ENCODE assay signal across 12 cellular contexts in genomic region chr15:37103475-37104071, GRCh38. TPM values are rescaled to one million over a fixed set of nuclear protein-coding genes. Genes with fewer than 3 reads are reported as not detected.
DNase-seq lines count a peak whose midpoint lies in the region; ATAC-seq and TF ChIP-seq lines count a peak whose summit lies in the region.
"Had no signal": no experiment of that assay in that cellular context is flagged by ENCODE, and none has a peak within 500 bp of the region (broad histone marks: within the 10 kb centered on the region; RNA-seq: fewer than 3 reads in every experiment).

No MANE protein-coding gene starts in this region.

- CTCF ChIA-PET in activated CD8-positive, alpha-beta memory T cell treated with anti-CD3 and anti-CD28 coated beads, Interleukin-2, amount 10 ng/mL, durations not matched to agents 7 days and 5 days (lab: Charles Lee): no interaction called here

- no peaks in the 10 kb centered on the region for H3K36me3 ChIP-seq in breast epithelium
- no peaks in the 10 kb centered on the region for H3K36me3 ChIP-seq in mesenchymal stem cell (ENCODE audit: control insufficient read depth in 1 of 2, insufficient read depth in 2 of 2, low read depth in 1 of 2, low read length in 2 of 2)
- H3K36me3 ChIP-seq in spleen: no peaks in the 10 kb centered on the region

- peaks cover 22% of the 10 kb centered on the region for H3K4me1 Mint-ChIP-seq in activated CD8-positive, alpha-beta memory T cell treated with anti-CD3 and anti-CD28 coated beads, Interleukin-2, amount 10 ng/mL, durations not matched to agents 7 days and 5 days

- H3K27ac ChIP-seq in breast epithelium (peak overlapping the region; percentile 58 to 60), mesenchymal stem cell (ENCODE audit: low read length, poor library complexity, severe bottlenecking) (no peak overlapping the region), spleen (no peak overlapping the region)
- H3K27ac ChIP-seq: C4-2B had no signal

- TF ChIP-seq POLR2A in breast epithelium (IDR thresholded peaks at IDR 0.05): no peak
- no peak for TF ChIP-seq POLR2A in spleen (IDR thresholded peaks at IDR 0.05)

- peaks cover 0 to 14% of the 10 kb centered on the region in 2 donors for H3K27me3 ChIP-seq in breast epithelium
- peaks cover 0 to 53% of the 10 kb centered on the region in 2 experiments for H3K27me3 ChIP-seq in mesenchymal stem cell (ENCODE audit: control insufficient read depth in 1 of 2, insufficient read depth in 1 of 2, low read length in 2 of 2)
- peaks cover 0 to 100% (median 29%) of the 10 kb centered on the region in 7 donors for H3K27me3 ChIP-seq in spleen (replicated peaks in 1 of 7)

- H2BK5ac ChIP-seq in mesenchymal stem cell (ENCODE audit: low read depth, low read length, poor library complexity, severe bottlenecking): no peak overlapping the region

- H3K79me1 ChIP-seq in mesenchymal stem cell (replicated peaks; ENCODE audit: low read length, poor library complexity, severe bottlenecking): peaks cover 14% of the 10 kb centered on the region

- ATAC-seq in HG02852 (IDR thresholded peaks at IDR 0.05; ENCODE audit: unreplicated experiment): no peak
- ATAC-seq in activated CD8-positive, alpha-beta memory T cell treated with anti-CD3 and anti-CD28 coated beads, Interleukin-2, amount 10 ng/mL, durations not matched to agents 7 days and 5 days: no peak

- H3K9me3 ChIP-seq in breast epithelium (no peaks in the 10 kb centered on the region), mesenchymal stem cell (ENCODE audit: control insufficient read depth, low read length) (no peaks in the 10 kb centered on the region), spleen (no peaks in the 10 kb centered on the region)

- H2AK5ac ChIP-seq in mesenchymal stem cell (ENCODE audit: low read length, severe bottlenecking): no peak overlapping the region

- H2BK120ac ChIP-seq in mesenchymal stem cell (ENCODE audit: low read depth, low read length): no peak overlapping the region

- no peak overlapping the region for H3K4me2 ChIP-seq in mesenchymal stem cell (ENCODE audit: low read length, poor library complexity, severe bottlenecking)

- H4K91ac ChIP-seq in mesenchymal stem cell (ENCODE audit: low read length): no peak overlapping the region

- no peak overlapping the region for H2BK12ac ChIP-seq in mesenchymal stem cell (ENCODE audit: low read length in 2 of 2)

- no peak for TF ChIP-seq CTCF in breast epithelium (IDR thresholded peaks at IDR 0.05)
- TF ChIP-seq CTCF in spleen (IDR thresholded peaks at IDR 0.05 in 8 of 11, conservative IDR thresholded peaks at IDR 0.05 in 3 of 11): no peak

- H3K23ac ChIP-seq in mesenchymal stem cell (ENCODE audit: low read length in 2 of 2): no peak overlapping the region

- H3K4ac ChIP-seq in mesenchymal stem cell (ENCODE audit: low read depth in 1 of 2, low read length in 2 of 2): no peak overlapping the region

- intact Hi-C loops in breast epithelium (cut with DNase I; ENCODE audit: low total_unique reads) (loop anchor here (10.0 kb wide), 1 partner anchor 219 kb away; no protein-coding TSS in a partner anchor), spleen (cut with DNase I; ENCODE audit: low total_unique reads) (loop anchor here (10.0 kb wide), 1 partner anchor 219 kb away; no protein-coding TSS in a partner anchor)

- no peaks in the 10 kb centered on the region for H3K9me3 Mint-ChIP-seq in activated CD8-positive, alpha-beta memory T cell treated with anti-CD3 and anti-CD28 coated beads, Interleukin-2, amount 10 ng/mL, durations not matched to agents 7 days and 5 days (ENCODE audit: low read depth)

- H3K4me3 ChIP-seq in breast epithelium (peak overlapping the region; percentile 69 to 76 (median 72)), mesenchymal stem cell (ENCODE audit: insufficient read depth in 1 of 2, low read depth in 1 of 2, low read length in 2 of 2) (peak overlapping the region in 1 of 2 experiments; percentile 95), spleen (peak overlapping the region in 3 of 8 donors; percentile 66 to 81 (median 72))

- H2BK15ac ChIP-seq in mesenchymal stem cell (ENCODE audit: low read depth, poor library complexity, severe bottlenecking): no peak overlapping the region

- H3K27ac Mint-ChIP-seq in activated CD8-positive, alpha-beta memory T cell treated with anti-CD3 and anti-CD28 coated beads, Interleukin-2, amount 10 ng/mL, durations not matched to agents 7 days and 5 days: no peak overlapping the region
- H3K27ac Mint-ChIP-seq: activated B cell treated with CpG ODN at 0.5 μM for 24 hours had no signal

- peaks cover 10% of the 10 kb centered on the region for H3K36me3 Mint-ChIP-seq in activated CD8-positive, alpha-beta memory T cell treated with anti-CD3 and anti-CD28 coated beads, Interleukin-2, amount 10 ng/mL, durations not matched to agents 7 days and 5 days

- no peak overlapping the region for H2AFZ ChIP-seq in mesenchymal stem cell (ENCODE audit: low read depth, low read length)

- no peak overlapping the region for H4K8ac ChIP-seq in mesenchymal stem cell (ENCODE audit: low read length)

- peak overlapping the region; percentile 99 for H3K9ac ChIP-seq in mesenchymal stem cell (ENCODE audit: low read length)

- DNase-seq in NCI-H69 (lab: John Stamatoyannopoulos, UW) (peak; percentile 59), breast epithelium (ENCODE audit: low spot score in 2 of 2) (no peak), mesenchymal stem cell (peak; percentile 1), spleen (peak; percentile 40), NCI-H1048 (lab: John Stamatoyannopoulos, UW) (no peak)
- DNase-seq in activated CD8-positive, alpha-beta memory T cell treated with anti-CD3 and anti-CD28 coated beads, Interleukin-2, amount 10 ng/mL, durations not matched to agents 7 days and 5 days: no peak
- DNase-seq: activated B cell treated with CpG ODN at 0.5 μM for 24 hours; activated naive CD4-positive, alpha-beta T cell treated with anti-CD3 and anti-CD28 coated beads, Interleukin-2, amount 50 U/mL, for 16 hours; OCI-M1; trophoblast cell had no signal

- H3K4me3 Mint-ChIP-seq in activated CD8-positive, alpha-beta memory T cell treated with anti-CD3 and anti-CD28 coated beads, Interleukin-2, amount 10 ng/mL, durations not matched to agents 7 days and 5 days: no peak overlapping the region
- H3K4me3 Mint-ChIP-seq: activated B cell treated with CpG ODN at 0.5 μM for 24 hours had no signal

- H3K27me3 Mint-ChIP-seq in activated CD8-positive, alpha-beta memory T cell treated with anti-CD3 and anti-CD28 coated beads, Interleukin-2, amount 10 ng/mL, durations not matched to agents 7 days and 5 days: peaks cover 93% of the 10 kb centered on the region

- H3K14ac ChIP-seq in mesenchymal stem cell (ENCODE audit: low read length in 2 of 2): no peak overlapping the region

- H3K18ac ChIP-seq in mesenchymal stem cell (ENCODE audit: low read depth in 1 of 2, low read length in 2 of 2): no peak overlapping the region

- H3K4me1 ChIP-seq in breast epithelium (no peaks in the 10 kb centered on the region), mesenchymal stem cell (ENCODE audit: control insufficient read depth, insufficient read depth, low read depth, low read length) (peaks cover 6% of the 10 kb centered on the region), spleen (peaks cover 0 to 54% (median 18%) of the 10 kb centered on the region in 6 donors)

- 17% methylated on average over 18 of the region's 22 CpGs for WGBS in mesenchymal stem cell
- WGBS in spleen, 5 donors: 35 to 45% (median 43%) methylated on average over 22 of the region's 22 CpGs

RNA-seq across cellular contexts. Expression of gene MEIS2, which starts 3.2 kb away (rescaled TPM):
- total RNA-seq in breast epithelium (10 to 100 TPM; 18.2 to 55.8 (median 28.5) TPM), spleen (10 to 100 TPM; 18.2 to 57.2 (median 27.7) TPM)
- polyA plus RNA-seq in mesenchymal stem cell (2013, experiment 1 of 2): 69.3 TPM
- 68.8 TPM for polyA plus RNA-seq in mesenchymal stem cell (2013, experiment 2 of 2)
- polyA plus RNA-seq in spleen: 1 to 10 TPM; 2.6 to 7.8 (median 3.6) TPM
- under 1 TPM in 1 of 2 experiments, not detected in 1; 0.07 TPM for total RNA-seq in activated CD8-positive, alpha-beta memory T cell treated with anti-CD3 and anti-CD28 coated beads, Interleukin-2, amount 10 ng/mL, durations not matched to agents 7 days and 5 days

Comparison
In these comparisons a context has a peak if more than half of its experiments do, and no peak if none do; other contexts are left out.
1. DNase-seq: peak in NCI-H69 (single experiment), mesenchymal stem cell (single experiment) and spleen (single experiment); none in breast epithelium (0 of 2), NCI-H1048 (single experiment) and activated CD8-positive, alpha-beta memory T cell treated with anti-CD3 and anti-CD28 coated beads, Interleukin-2, amount 10 ng/mL, durations not matched to agents 7 days and 5 days (single experiment).
2. H3K27ac ChIP-seq: peak in breast epithelium (2 of 2); none in mesenchymal stem cell (single experiment) and spleen (0 of 8).
3. RNA of gene MEIS2, which starts 3.2 kb away (total RNA-seq): 18.2 to 55.8 TPM in breast epithelium and 18.2 to 57.2 TPM in spleen; 0.07 TPM in activated CD8-positive, alpha-beta memory T cell treated with anti-CD3 and anti-CD28 coated beads, Interleukin-2, amount 10 ng/mL, durations not matched to agents 7 days and 5 days; every median in the first group is over 10 times any median in the second.